14 cellular contexts compared by ENCODE assay signal in genomic region chrX:42289492-42290385, GRCh38.
"Had no signal": no experiment of that assay in that cellular context is flagged by ENCODE, and none has a peak within 500 bp of the region (broad histone marks: within the 10 kb centered on the region; RNA-seq: fewer than 3 reads in every experiment).

No MANE protein-coding gene starts in this region.

- H3K4me3 ChIP-seq: esophagus squamous epithelium, SJSA1, suprapubic skin had no signal

- H3K9me3 ChIP-seq: esophagus squamous epithelium, SJSA1, suprapubic skin had no signal

- ATAC-seq: activated CD8-positive, alpha-beta memory T cell treated with anti-CD3 and anti-CD28 coated beads, Interleukin-2, amount 10 ng/mL, durations not matched to agents 7 days and 5 days; effector memory CD8-positive, alpha-beta T cell; left ventricle myocardium superior; T-helper 17 cell had no signal

- H3K4me1 Mint-ChIP-seq: immature natural killer cell had no signal

- H3K27me3 ChIP-seq: esophagus squamous epithelium, SJSA1, suprapubic skin had no signal

- H3K27me3 Mint-ChIP-seq: activated CD8-positive, alpha-beta memory T cell treated with anti-CD3 and anti-CD28 coated beads, Interleukin-2, amount 10 ng/mL, durations not matched to agents 7 days and 5 days; effector memory CD8-positive, alpha-beta T cell; memory B cell; T-helper 17 cell had no signal

- H3K27ac Mint-ChIP-seq: activated CD8-positive, alpha-beta memory T cell treated with anti-CD3 and anti-CD28 coated beads, Interleukin-2, amount 10 ng/mL, durations not matched to agents 7 days and 5 days; activated naive CD4-positive, alpha-beta T cell treated with anti-CD3 and anti-CD28 coated beads for 36 hours; effector memory CD8-positive, alpha-beta T cell; immature natural killer cell; memory B cell; T-helper 17 cell had no signal

- H3K4me3 Mint-ChIP-seq: activated CD8-positive, alpha-beta memory T cell treated with anti-CD3 and anti-CD28 coated beads, Interleukin-2, amount 10 ng/mL, durations not matched to agents 7 days and 5 days; activated naive CD4-positive, alpha-beta T cell treated with anti-CD3 and anti-CD28 coated beads for 36 hours; effector memory CD8-positive, alpha-beta T cell; immature natural killer cell; memory B cell; T-helper 17 cell had no signal

- H3K9me3 Mint-ChIP-seq: effector memory CD8-positive, alpha-beta T cell; immature natural killer cell had no signal

- H3K27ac ChIP-seq: esophagus squamous epithelium, SJSA1, suprapubic skin, WERI-Rb-1 had no signal

- H3K36me3 Mint-ChIP-seq: activated CD8-positive, alpha-beta memory T cell treated with anti-CD3 and anti-CD28 coated beads, Interleukin-2, amount 10 ng/mL, durations not matched to agents 7 days and 5 days; immature natural killer cell had no signal

- H3K4me1 ChIP-seq: esophagus squamous epithelium, SJSA1, suprapubic skin had no signal

- DNase-seq: activated CD8-positive, alpha-beta memory T cell treated with anti-CD3 and anti-CD28 coated beads, Interleukin-2, amount 10 ng/mL, durations not matched to agents 7 days and 5 days; activated naive CD4-positive, alpha-beta T cell treated with anti-CD3 and anti-CD28 coated beads for 36 hours; dermis blood vessel endothelial cell; effector memory CD8-positive, alpha-beta T cell; esophagus squamous epithelium; immature natural killer cell; left ventricle myocardium superior; occipital lobe; stimulated activated naive CD4-positive, alpha-beta T cell treated with Interleukin-2 at 50 U/mL for 16 hours; T-helper 17 cell; WERI-Rb-1 had no signal
